ENCODE assay signal across 10 cellular contexts in the genomic region with DNA sequence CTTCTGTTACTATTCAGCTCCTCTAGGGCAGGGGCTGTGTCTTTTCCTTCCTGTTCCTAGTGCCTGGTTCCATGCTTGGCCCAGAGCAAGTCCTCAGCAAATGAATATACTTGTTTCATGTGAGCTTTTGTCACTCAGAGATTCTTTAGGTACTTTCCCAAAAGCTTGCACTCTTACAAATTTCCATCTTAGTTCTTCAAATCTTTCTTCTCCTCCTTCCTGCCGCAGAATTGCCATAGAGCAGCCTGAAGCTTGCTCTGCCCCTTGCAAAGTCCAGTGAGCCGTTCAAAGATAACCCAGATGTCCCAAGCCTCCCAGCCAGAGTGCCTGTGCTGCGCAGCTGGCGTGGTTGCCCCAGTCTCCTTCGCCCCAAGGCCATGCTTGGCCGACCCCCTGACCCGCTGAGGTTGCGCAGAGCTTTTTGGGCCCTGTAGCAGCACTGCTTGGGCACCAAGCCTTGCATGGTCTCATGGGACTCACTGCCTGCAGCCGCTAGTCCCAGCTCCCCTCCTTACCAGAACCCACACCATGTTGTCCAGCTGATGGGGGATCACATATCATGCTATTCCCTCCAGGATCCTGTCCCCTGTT. TPM values are rescaled to one million over a fixed set of nuclear protein-coding genes. Genes with fewer than 3 reads are reported as not detected.
A peak's percentile ranks its signal among the peaks of the same experiment; 100 is the strongest.
DNase-seq lines count a peak whose midpoint lies in the region; TF ChIP-seq lines count a peak whose summit lies in the region.
"Had no signal": no experiment of that assay in that cellular context is flagged by ENCODE, and none has a peak within 500 bp of the region (broad histone marks: within the 10 kb centered on the region; RNA-seq: fewer than 3 reads in every experiment).

No MANE protein-coding gene starts in this region.

- no peaks in the 10 kb centered on the region for H3K9me3 Mint-ChIP-seq in T-helper 2 cell treated with Interferon-gamma antibody and Interleukin-4, amounts not matched to agents 5 μg/mL and 100 μg/mL, for 36 hours
- H3K9me3 Mint-ChIP-seq in mesothelial cell of epicardium = peaks cover 11% of the 10 kb centered on the region

- no peaks in the 10 kb centered on the region for H3K27me3 ChIP-seq in thyroid gland

- H3K9me3 ChIP-seq in thyroid gland = no peaks in the 10 kb centered on the region

- no peak overlapping the region for H3K4me3 Mint-ChIP-seq in T-helper 2 cell treated with Interferon-gamma antibody and Interleukin-4, amounts not matched to agents 5 μg/mL and 100 μg/mL, for 36 hours
- no peak overlapping the region for H3K4me3 Mint-ChIP-seq in mesothelial cell of epicardium

- no peak for TF ChIP-seq POLR2A in thyroid gland (IDR thresholded peaks at IDR 0.05)

- peaks cover 12% of the 10 kb centered on the region for H3K4me1 Mint-ChIP-seq in T-helper 2 cell treated with Interferon-gamma antibody and Interleukin-4, amounts not matched to agents 5 μg/mL and 100 μg/mL, for 36 hours (ENCODE audit: low read depth)
- peaks cover 53% of the 10 kb centered on the region for H3K4me1 Mint-ChIP-seq in mesothelial cell of epicardium

- no peaks in the 10 kb centered on the region for H3K27me3 Mint-ChIP-seq in T-helper 2 cell treated with Interferon-gamma antibody and Interleukin-4, amounts not matched to agents 5 μg/mL and 100 μg/mL, for 36 hours (ENCODE audit: low read depth)
- H3K27me3 Mint-ChIP-seq in mesothelial cell of epicardium (ENCODE audit: low read depth) = no peaks in the 10 kb centered on the region

- no peak for DNase-seq in T-helper 2 cell treated with Interferon-gamma antibody and Interleukin-4, amounts not matched to agents 5 μg/mL and 100 μg/mL, for 36 hours (ENCODE audit: low spot score)
- DNase-seq in T-helper 2 cell = no peak
- DNase-seq in mesothelial cell of epicardium (ENCODE audit: low spot score in 2 of 2, unreplicated experiment in 2 of 2) = no peak
- DNase-seq in thyroid gland = no peak
- DNase-seq in NCI-H524 (lab: John Stamatoyannopoulos, UW) = no peak
- DNase-seq in NCI-H2196 treated with DMSO at 0.1 percent for 48 hours (lab: John Stamatoyannopoulos, UW; ENCODE audit: unreplicated experiment) = no peak
- DNase-seq in NCI-H2171 treated with DMSO at 0.1 percent for 48 hours (lab: John Stamatoyannopoulos, UW) = no peak
- DNase-seq: activated CD8-positive, alpha-beta memory T cell treated with anti-CD3 and anti-CD28 coated beads for 24 hours; GDM1 had no signal

- H3K4me1 ChIP-seq in thyroid gland = peaks cover 45 to 70% of the 10 kb centered on the region in 2 donors

- H3K27ac Mint-ChIP-seq in T-helper 2 cell treated with Interferon-gamma antibody and Interleukin-4, amounts not matched to agents 5 μg/mL and 100 μg/mL, for 36 hours = peak overlapping the region; percentile 11
- peak overlapping the region; percentile 62 for H3K27ac Mint-ChIP-seq in mesothelial cell of epicardium

- TF ChIP-seq CTCF in mesothelial cell of epicardium (IDR thresholded peaks at IDR 0.05; ENCODE audit: unreplicated experiment) (no peak), thyroid gland (IDR thresholded peaks at IDR 0.05) (no peak)

- peak overlapping the region; percentile 91 for H3K27ac ChIP-seq in angular gyrus (ENCODE audit: low read depth, low read length)
- H3K27ac ChIP-seq in thyroid gland = peak overlapping the region; percentile 17 to 80 (median 63)

- intact Hi-C loops in thyroid gland (cut with DNase I) = no loop called here

- no peaks in the 10 kb centered on the region for H3K36me3 Mint-ChIP-seq in T-helper 2 cell treated with Interferon-gamma antibody and Interleukin-4, amounts not matched to agents 5 μg/mL and 100 μg/mL, for 36 hours (ENCODE audit: low read depth)
- peaks cover 19% of the 10 kb centered on the region for H3K36me3 Mint-ChIP-seq in mesothelial cell of epicardium

- H3K36me3 ChIP-seq in thyroid gland = no peaks in the 10 kb centered on the region

- 81 to 83% methylated on average over 9 of the region's 9 CpGs for WGBS in thyroid gland, 2 donors

- no peak overlapping the region for H3K4me3 ChIP-seq in thyroid gland (replicated peaks in 1 of 3)

RNA-seq across cellular contexts. Expression of a gene that starts 20.7 kb away (rescaled TPM):
- 26.2 to 27.6 TPM (median 26.3 TPM) in 3 replicates for total RNA-seq in mesothelial cell of epicardium
- total RNA-seq in thyroid gland = 10 to 100 TPM in 3 of 4 donors, 1 to 10 TPM in 1; 8.6 to 16.9 (median 14.0) TPM
